ENCODE assay signal across 8 cellular contexts in genomic region chr6:25993038-25993684, GRCh38. TPM values are rescaled to one million over a fixed set of nuclear protein-coding genes. Genes with fewer than 3 reads are reported as not detected.
A peak's percentile ranks its signal among the peaks of the same experiment; 100 is the strongest.
DNase-seq lines count a peak whose midpoint lies in the region; ATAC-seq, FAIRE-seq and TF ChIP-seq lines count a peak whose summit lies in the region.

No MANE protein-coding gene starts in this region.

- H3K4me3 ChIP-seq in MM.1S (ENCODE audit: low read length), result peak overlapping the region; percentile 78
- H3K4me3 ChIP-seq in dorsolateral prefrontal cortex, result peak overlapping the region; percentile 43 to 92 (median 68)

- intact Hi-C loops in dorsolateral prefrontal cortex (cut with DNase I) (loop anchor here in 1 of 2 donors (5.0 kb wide), 1 partner anchor 271 kb away; no protein-coding TSS in a partner anchor), natural killer cell (cut with micrococcal nuclease) (loop anchor here (2.0 to 10.0 kb wide), 3 partner anchors 28 to 208 kb away; partner anchors contain the start of gene TRIM38)

- no peaks in the 10 kb centered on the region for H3K36me3 ChIP-seq in MM.1S (replicated peaks; ENCODE audit: insufficient read depth, low read length)

- H4K20me1 ChIP-seq in MM.1S (ENCODE audit: insufficient read depth, low read length), result no peaks in the 10 kb centered on the region

- H3K4me1 Mint-ChIP-seq in natural killer cell, result peaks cover 20 to 26% of the 10 kb centered on the region in 2 donors

- no peak for FAIRE-seq in RCC 7860 (lab: Jason Lieb, UNC)

- H3K9me3 Mint-ChIP-seq in natural killer cell, result no peaks in the 10 kb centered on the region

- H3K4me1 ChIP-seq in MM.1S (ENCODE audit: low read length), result peaks cover 15% of the 10 kb centered on the region

- H3K27me3 ChIP-seq in MM.1S (replicated peaks; ENCODE audit: insufficient read depth, low read length) (no peaks in the 10 kb centered on the region), dorsolateral prefrontal cortex (no peaks in the 10 kb centered on the region)

- H3K36me3 Mint-ChIP-seq in natural killer cell, result peaks cover 5% of the 10 kb centered on the region

- H3K79me2 ChIP-seq in MM.1S (ENCODE audit: low read length), result 0 out of 2 replicates have a peak, but pooled peaks cover 2% of the 10 kb centered on the region

- no peaks in the 10 kb centered on the region for H3K9me3 ChIP-seq in MM.1S (replicated peaks; ENCODE audit: insufficient read depth, low read length)

- ATAC-seq in GM21515 (IDR thresholded peaks at IDR 0.05; ENCODE audit: unreplicated experiment), result peak; percentile 3
- no peak for ATAC-seq in natural killer cell
- ATAC-seq in GM18868 (IDR thresholded peaks at IDR 0.05; ENCODE audit: unreplicated experiment), result no peak
- no peak for ATAC-seq in HG02588 (IDR thresholded peaks at IDR 0.05; ENCODE audit: unreplicated experiment)

- peak overlapping the region; percentile 82; the same call in 1 of the 2 replicates for H3K9ac ChIP-seq in MM.1S (ENCODE audit: low read length)

- H2AFZ ChIP-seq in MM.1S (ENCODE audit: low read length), result peak overlapping the region; percentile 90

- TF ChIP-seq CTCF in MM.1S (IDR thresholded peaks at IDR 0.05; ENCODE audit: low read length), result no peak
- no peak for TF ChIP-seq CTCF in dorsolateral prefrontal cortex (IDR thresholded peaks at IDR 0.05 in 54 of 56, conservative IDR thresholded peaks at IDR 0.05 in 2 of 56; ENCODE audit: low read depth in 1 of 56, partially characterized antibody in 56 of 56)
- TF ChIP-seq CTCF in natural killer cell (IDR thresholded peaks at IDR 0.05), result no peak

- H3K27me3 Mint-ChIP-seq in natural killer cell (ENCODE audit: low read depth in 2 of 2), result no peaks in the 10 kb centered on the region

- H3K4me3 Mint-ChIP-seq in natural killer cell, result peak overlapping the region; percentile 97

- H3K4me2 ChIP-seq in MM.1S (ENCODE audit: low read depth, low read length), result peak overlapping the region; percentile 93

- DNase-seq in MM.1S (no peak), dorsolateral prefrontal cortex (no peak), natural killer cell (no peak), hepatic stellate cell (ENCODE audit: low spot score) (no peak), RCC 7860 (ENCODE audit: low spot score) (no peak)

- peak overlapping the region; percentile 93 to 96 for H3K27ac Mint-ChIP-seq in natural killer cell

- peaks cover 21% of the 10 kb centered on the region for H3F3A ChIP-seq in MM.1S (ENCODE audit: insufficient read depth, low read length)

- H3K27ac ChIP-seq in MM.1S (ENCODE audit: low read length) (peak overlapping the region; percentile 80; the same call in 1 of the 2 replicates), dorsolateral prefrontal cortex (peak overlapping the region in 56 of 59 donors; percentile 32 to 96 (median 86))

- no peaks in the 10 kb centered on the region for H3K9me2 ChIP-seq in MM.1S (replicated peaks; ENCODE audit: insufficient read depth, low read length)

RNA-seq across cellular contexts. Expression of gene TRIM38, which starts 30.6 kb away (rescaled TPM):
- total RNA-seq in dorsolateral prefrontal cortex (1 to 10 TPM in 117 of 120 experiments, under 1 TPM in 3; 0.68 to 4.3 (median 1.8) TPM), natural killer cell (10 to 100 TPM; 25.5 to 30.5 (median 27.1) TPM)

Comparison
In these comparisons a context has a peak if more than half of its experiments do, and no peak if none do; other contexts are left out.
1. RNA of gene TRIM38, which starts 30.6 kb away (total RNA-seq): 25.5 to 30.5 TPM in natural killer cell; 0.68 to 4.3 TPM in dorsolateral prefrontal cortex; every median in the first group is over 4 times any median in the second.